ENCODE assay signal across 8 cellular contexts in genomic region chr1:231527586-231528174, GRCh38. TPM values are rescaled to one million over a fixed set of nuclear protein-coding genes. Genes with fewer than 3 reads are reported as not detected.
A peak's percentile ranks its signal among the peaks of the same experiment; 100 is the strongest.
DNase-seq lines count a peak whose midpoint lies in the region; ATAC-seq and TF ChIP-seq lines count a peak whose summit lies in the region.

No MANE protein-coding gene starts in this region.

- no peak for TF ChIP-seq RAD21 in liver (IDR thresholded peaks at IDR 0.05)

- no peak for TF ChIP-seq POLR2A in transverse colon (IDR thresholded peaks at IDR 0.05)

- no peak for TF ChIP-seq EP300 in transverse colon (IDR thresholded peaks at IDR 0.05; ENCODE audit: low read depth)

- TF ChIP-seq CTCF in CD8-positive, alpha-beta T cell (IDR thresholded peaks at IDR 0.05): no peak
- TF ChIP-seq CTCF in astrocyte of the spinal cord (IDR thresholded peaks at IDR 0.05; ENCODE audit: low read depth, low read length) (no peak), liver (IDR thresholded peaks at IDR 0.05; ENCODE audit: low read depth, low read length, missing input control) (no peak), transverse colon (IDR thresholded peaks at IDR 0.05) (peak in 1 of 5 experiments; percentile 4)

- POLR2A ChIA-PET in CD8-positive, alpha-beta T cell (lab: Charles Lee): interaction anchor here (0.6 to 1.3 kb wide), 5 partner anchors 16 to 550 kb away, joined by 3 to 16 read pairs (median 3); partner anchors contain the start of genes EGLN1, EXOC8 and SPRTN

- H3K27ac Mint-ChIP-seq in CD8-positive, alpha-beta T cell: peak overlapping the region; percentile 100

- no peaks in the 10 kb centered on the region for H3K9me3 ChIP-seq in CD8-positive, alpha-beta T cell (ENCODE audit: low read length)
- no peaks in the 10 kb centered on the region for H3K9me3 ChIP-seq in liver (ENCODE audit: control insufficient read depth in 4 of 4, low read length in 3 of 4)
- no peaks in the 10 kb centered on the region for H3K9me3 ChIP-seq in transverse colon

- peak overlapping the region; percentile 56 to 95 for H3K9ac ChIP-seq in liver (ENCODE audit: low read depth in 1 of 2, low read length in 2 of 2)

- peak; percentile 8 for ATAC-seq in CD8-positive, alpha-beta T cell
- ATAC-seq in GM21367 (IDR thresholded peaks at IDR 0.05; ENCODE audit: unreplicated experiment): peak; percentile 10
- peak; percentile 5 for ATAC-seq in HG03565 (IDR thresholded peaks at IDR 0.05; ENCODE audit: unreplicated experiment)

- no peaks in the 10 kb centered on the region for H3K27me3 ChIP-seq in CD8-positive, alpha-beta T cell (ENCODE audit: insufficient read depth, low read length)
- H3K27me3 ChIP-seq in liver (ENCODE audit: control insufficient read depth in 4 of 4, insufficient read depth in 4 of 4, low read length in 3 of 4) (no peaks in the 10 kb centered on the region), transverse colon (no peaks in the 10 kb centered on the region)

- H3K4me1 ChIP-seq in CD8-positive, alpha-beta T cell (ENCODE audit: insufficient read depth, low read length): peaks cover 38% of the 10 kb centered on the region
- H3K4me1 ChIP-seq in liver (ENCODE audit: control insufficient read depth in 4 of 4, insufficient read depth in 4 of 4, low read length in 3 of 4): peaks cover 0 to 20% (median 8%) of the 10 kb centered on the region in 4 donors
- peaks cover 11 to 34% (median 16%) of the 10 kb centered on the region in 4 donors for H3K4me1 ChIP-seq in transverse colon

- in situ Hi-C loops in astrocyte of the spinal cord (cut with HindIII; ENCODE audit: low sequenced_read_pairs) (no loop called here), transverse colon (cut with MboI; ENCODE audit: low pct_ligation_motif_present in 1 of 4, low pct_unique_long_range_greater_than_20kb in 1 of 4, low sequenced_read_pairs in 3 of 4) (no loop called here)

- H3K27me3 Mint-ChIP-seq in CD8-positive, alpha-beta T cell (ENCODE audit: low read depth): no peaks in the 10 kb centered on the region

- 53% methylated on average over 15 of the region's 15 CpGs for WGBS in liver
- WGBS in transverse colon (ENCODE audit: low coverage in 1 of 2), 2 donors: 40 to 50% methylated on average over 11 to 15 of the region's 15 CpGs

- H3K36me3 ChIP-seq in CD8-positive, alpha-beta T cell (ENCODE audit: insufficient read depth, low read length): no peaks in the 10 kb centered on the region
- H3K36me3 ChIP-seq in liver (ENCODE audit: control insufficient read depth in 4 of 4, insufficient read depth in 3 of 4, low read depth in 1 of 4, low read length in 3 of 4) (no peaks in the 10 kb centered on the region), transverse colon (peaks cover 0 to 3% (median 0%) of the 10 kb centered on the region in 4 donors)

- H3K4me1 Mint-ChIP-seq in CD8-positive, alpha-beta T cell (ENCODE audit: low read depth): peaks cover 40% of the 10 kb centered on the region

- peaks cover 31% of the 10 kb centered on the region for H3K36me3 Mint-ChIP-seq in CD8-positive, alpha-beta T cell

- H3K4me3 Mint-ChIP-seq in CD8-positive, alpha-beta T cell: peak overlapping the region; percentile 97

- peak overlapping the region; percentile 81 for H3K4me3 ChIP-seq in CD8-positive, alpha-beta T cell (ENCODE audit: low read depth, low read length)
- peak overlapping the region; percentile 96 for H3K4me3 ChIP-seq in astrocyte of the spinal cord (ENCODE audit: low read depth, low read length)
- H3K4me3 ChIP-seq in liver (ENCODE audit: low read depth in 1 of 3, low read length in 3 of 3): peak overlapping the region; percentile 72 to 99 (median 79)
- peak overlapping the region; percentile 54 to 94 (median 88) for H3K4me3 ChIP-seq in transverse colon

- no peak for DNase-seq in CD8-positive, alpha-beta T cell
- no peak for DNase-seq in astrocyte of the spinal cord (ENCODE audit: low read depth, low spot score)
- no peak for DNase-seq in transverse colon
- DNase-seq in GM19238 (ENCODE audit: insufficient read length, low spot score): no peak
- no peak for DNase-seq in SW 1271 (lab: John Stamatoyannopoulos, UW)

- peak overlapping the region; percentile 93 for H3K27ac ChIP-seq in CD8-positive, alpha-beta T cell (ENCODE audit: low read depth, low read length)
- H3K27ac ChIP-seq in liver (ENCODE audit: low read depth in 1 of 2, low read length in 2 of 2) (peak overlapping the region; percentile 76 to 96), transverse colon (peak overlapping the region; percentile 91 to 96 (median 96))

- intact Hi-C loops in CD8-positive, alpha-beta T cell (cut with DNase I, micrococcal nuclease): loop anchor here (1.0 to 5.0 kb wide), 13 partner anchors 75 to 1460 kb away; partner anchors contain the start of genes ARV1 (in 2 of the 2), EGLN1 (in 2 of the 2), SPRTN (in 2 of the 2) and C1orf198 (in 1 of the 2)
- intact Hi-C loops in transverse colon (cut with DNase I; ENCODE audit: low total_unique reads): no loop called here

- no peaks in the 10 kb centered on the region for H3K9me3 Mint-ChIP-seq in CD8-positive, alpha-beta T cell

- CTCF ChIA-PET in CD8-positive, alpha-beta T cell (lab: Charles Lee): interaction anchor here (0.6 kb wide), 1 partner anchor 283 kb away, joined by 4 read pairs; no protein-coding TSS in a partner anchor

TF ChIP-seq in liver, 16 proteins besides CTCF, POLR2A, EP300 and RAD21:
- no peak for TF ChIP-seq HNF4A (conservative IDR thresholded peaks at IDR 0.05)
- TF ChIP-seq MAX (IDR thresholded peaks at IDR 0.05): no peak
- no peak for TF ChIP-seq FOXA1 (IDR thresholded peaks at IDR 0.05)
- no peak for TF ChIP-seq FOXA2 (IDR thresholded peaks at IDR 0.05)
- TF ChIP-seq YY1 (IDR thresholded peaks at IDR 0.05): no peak
- TF ChIP-seq EGR1 (IDR thresholded peaks at IDR 0.05; ENCODE audit: low read depth in 2 of 2): no peak
- no peak for TF ChIP-seq JUND (IDR thresholded peaks at IDR 0.05)
- TF ChIP-seq GABPA (IDR thresholded peaks at IDR 0.05 in 1 of 2, conservative IDR thresholded peaks at IDR 0.05 in 1 of 2): no peak
TF ChIP-seq in liver: peak in this region for 0.

RNA-seq across cellular contexts. Expression of gene TSNAX, which starts 0.8 kb away (rescaled TPM):
- 10 to 100 TPM; 19.7 to 21.7 TPM for total RNA-seq in CD8-positive, alpha-beta T cell
- total RNA-seq in liver (10 to 100 TPM; 24.8 to 25.4 TPM), transverse colon (10 to 100 TPM in 3 of 4 donors, 1 to 10 TPM in 1; 8.2 to 27.0 (median 17.3) TPM)
- 10 to 100 TPM; 12.8 to 14.4 TPM for polyA plus RNA-seq in liver
